Comparison of ENCODE assay signal across 8 cellular contexts in genomic region chr1:175338447-175339135, GRCh38.
DNase-seq lines count a peak whose midpoint lies in the region; ATAC-seq and TF ChIP-seq lines count a peak whose summit lies in the region.

No MANE protein-coding gene starts in this region.

- H2BK15ac ChIP-seq in H9 (ENCODE audit: low read depth, low read length): no peak overlapping the region

- H3K9ac ChIP-seq in H9 (ENCODE audit: extremely low read depth, insufficient read length, low read length) (no peak overlapping the region), NT2/D1 (ENCODE audit: insufficient read length, low read depth) (no peak overlapping the region)

- H3K27me3 Mint-ChIP-seq in H9 (ENCODE audit: low read depth): peaks cover 19% of the 10 kb centered on the region
- peaks cover 13% of the 10 kb centered on the region for H3K27me3 Mint-ChIP-seq in activated T-cell treated with anti-CD3 and anti-CD28 coated beads, Interleukin-2, amount 50 U/mL, for 4 hours (ENCODE audit: low read depth)

- no peak overlapping the region for H3K4me2 ChIP-seq in H9 (ENCODE audit: insufficient read depth, insufficient read length, low read length)

- H2AFZ ChIP-seq in H9 (ENCODE audit: low read length): no peak overlapping the region

- no peaks in the 10 kb centered on the region for H4K20me1 ChIP-seq in H9 (ENCODE audit: control insufficient read depth, insufficient read depth, insufficient read length)

- H3K79me1 ChIP-seq in H9 (ENCODE audit: insufficient read depth, low read depth, low read length, poor library complexity, severe bottlenecking): no peaks in the 10 kb centered on the region

- peaks cover 0 to 4% of the 10 kb centered on the region in 2 experiments; a peak in 1 of 5 replicates for H3K9me3 Mint-ChIP-seq in H9
- H3K9me3 Mint-ChIP-seq in activated T-cell treated with anti-CD3 and anti-CD28 coated beads, Interleukin-2, amount 50 U/mL, for 4 hours: no peaks in the 10 kb centered on the region

- H3K14ac ChIP-seq in H9 (ENCODE audit: insufficient read depth, low read length): no peak overlapping the region

- no peak overlapping the region for H2AK5ac ChIP-seq in H9 (ENCODE audit: insufficient read length, low read length)

- H4K91ac ChIP-seq in H9 (ENCODE audit: insufficient read length, low read depth, low read length): no peak overlapping the region

- no peak overlapping the region for H2BK5ac ChIP-seq in H9 (ENCODE audit: insufficient read length, low read length)

- H3K36me3 ChIP-seq in NT2/D1 (ENCODE audit: insufficient read depth, insufficient read length, low read length) (no peaks in the 10 kb centered on the region), kidney epithelial cell (ENCODE audit: control insufficient read depth, insufficient read depth, low read length) (no peaks in the 10 kb centered on the region)

- no peak overlapping the region for H3K4ac ChIP-seq in H9 (ENCODE audit: low read depth, low read length)

- no peak overlapping the region for H3T11ph ChIP-seq in H9 (ENCODE audit: low read length)

- H3K23me2 ChIP-seq in H9 (ENCODE audit: insufficient read length, low read depth, low read length, poor library complexity, severe bottlenecking): no peaks in the 10 kb centered on the region

- no peak overlapping the region for H3K4me3 Mint-ChIP-seq in H9
- H3K4me3 Mint-ChIP-seq in activated T-cell treated with anti-CD3 and anti-CD28 coated beads, Interleukin-2, amount 50 U/mL, for 4 hours: no peak overlapping the region

- DNase-seq in EH (ENCODE audit: low read depth) (peak; percentile 9), H9 (peak; percentile 85), NT2/D1 (ENCODE audit: low read depth, low spot score) (peak; percentile 72), kidney epithelial cell (ENCODE audit: low read depth) (no peak), DMS153 (lab: John Stamatoyannopoulos, UW) (no peak), NCI-H226 (no peak)
- peak; percentile 52 for DNase-seq in activated T-cell treated with anti-CD3 and anti-CD28 coated beads, Interleukin-2, amount 50 U/mL, for 4 hours
- DNase-seq in stimulated activated CD8-positive, alpha-beta memory T cell treated with anti-CD3 and anti-CD28 coated beads, Interleukin-7, amount 100 ng/mL, for 1 hour (ENCODE audit: low read depth in 2 of 2): peak; percentile 12 to 31

- H3K18ac ChIP-seq in H9 (ENCODE audit: insufficient read length, low read depth, low read length): no peak overlapping the region

- no peak overlapping the region for H4K5ac ChIP-seq in H9 (ENCODE audit: insufficient read length, low read depth, low read length)

- peaks cover 0 to 4% (median 2%) of the 10 kb centered on the region in 3 experiments; a peak in 3 of 7 replicates for H3K36me3 Mint-ChIP-seq in H9 (ENCODE audit: insufficient read depth in 1 of 3, low read depth in 3 of 3)
- H3K36me3 Mint-ChIP-seq in activated T-cell treated with anti-CD3 and anti-CD28 coated beads, Interleukin-2, amount 50 U/mL, for 4 hours (ENCODE audit: insufficient read depth): no peaks in the 10 kb centered on the region

- H2BK120ac ChIP-seq in H9 (ENCODE audit: low read depth, low read length, poor library complexity, severe bottlenecking): no peak overlapping the region

- no CpG with 5 or more reads among the region's 12 CpGs for WGBS in H9 (ENCODE audit: extremely low coverage, insufficient read length, low lambda C conversion rate)

- no peak overlapping the region for H3K27ac ChIP-seq in H9 (ENCODE audit: insufficient read length, low read depth, low read length)

- peaks cover 19 to 22% of the 10 kb centered on the region in 2 experiments for H3K4me1 Mint-ChIP-seq in H9
- peaks cover 2% of the 10 kb centered on the region for H3K4me1 Mint-ChIP-seq in activated T-cell treated with anti-CD3 and anti-CD28 coated beads, Interleukin-2, amount 50 U/mL, for 4 hours (ENCODE audit: low read depth)

- no peak overlapping the region for H3K27ac Mint-ChIP-seq in H9

- no peak overlapping the region for H3K4me3 ChIP-seq in NT2/D1 (ENCODE audit: insufficient read length, low read depth)
- H3K4me3 ChIP-seq in kidney epithelial cell (ENCODE audit: low read depth, low read length): no peak overlapping the region

- no peak overlapping the region for H3K23ac ChIP-seq in H9 (ENCODE audit: insufficient read length, low read depth, low read length)

- H3K56ac ChIP-seq in H9 (ENCODE audit: insufficient read length, low read depth, low read length): no peak overlapping the region

- TF ChIP-seq CTCF in H9 (conservative IDR thresholded peaks at IDR 0.05) (peak; percentile 76), kidney epithelial cell (IDR thresholded peaks at IDR 0.05; ENCODE audit: insufficient read depth, low read length, poor library complexity, severe bottlenecking) (peak; percentile 48)

- H2BK20ac ChIP-seq in H9 (ENCODE audit: low read depth, low read length, poor library complexity, severe bottlenecking): no peak overlapping the region

- H4K8ac ChIP-seq in H9 (replicated peaks; ENCODE audit: insufficient read length, low read depth, low read length): no peak overlapping the region

- H3K4me1 ChIP-seq in H9 (ENCODE audit: insufficient read depth, low read length): no peaks in the 10 kb centered on the region
- H3K4me1 ChIP-seq in NT2/D1 (ENCODE audit: insufficient read depth, insufficient read length): peaks cover 8% of the 10 kb centered on the region

- H3K27me3 ChIP-seq in H9 (ENCODE audit: insufficient read depth, low read length) (no peaks in the 10 kb centered on the region), NT2/D1 (ENCODE audit: insufficient read depth, insufficient read length) (peaks cover 63% of the 10 kb centered on the region), kidney epithelial cell (ENCODE audit: control insufficient read depth, insufficient read depth, low read length) (no peaks in the 10 kb centered on the region)

- no peaks in the 10 kb centered on the region for H3K79me2 ChIP-seq in H9 (ENCODE audit: insufficient read depth, low read length)

- no peak overlapping the region for H2BK12ac ChIP-seq in H9 (ENCODE audit: insufficient read length, low read depth, low read length)

- ATAC-seq in activated T-cell treated with anti-CD3 and anti-CD28 coated beads, Interleukin-2, amount 50 U/mL, for 4 hours: peak; percentile 91 to 92

- H3K9me3 ChIP-seq in H9 (ENCODE audit: control insufficient read depth, low read depth, low read length) (no peaks in the 10 kb centered on the region), NT2/D1 (ENCODE audit: insufficient read depth, low read length) (no peaks in the 10 kb centered on the region)

Comparison
In these comparisons a context has a peak if more than half of its experiments do, and no peak if none do; other contexts are left out.
1. DNase-seq: peak in EH (single experiment), H9 (single experiment), NT2/D1 (single experiment), activated T-cell treated with anti-CD3 and anti-CD28 coated beads, Interleukin-2, amount 50 U/mL, for 4 hours (single experiment) and stimulated activated CD8-positive, alpha-beta memory T cell treated with anti-CD3 and anti-CD28 coated beads, Interleukin-7, amount 100 ng/mL, for 1 hour (2 of 2); none in kidney epithelial cell (single experiment), DMS153 (single experiment) and NCI-H226 (single experiment).